In genomic region chr1:101198842-101199636, GRCh38 we compare ENCODE assay signal across 10 cellular contexts. TPM values are rescaled to one million over a fixed set of nuclear protein-coding genes. Genes with fewer than 3 reads are reported as not detected.
DNase-seq lines count a peak whose midpoint lies in the region; ATAC-seq, FAIRE-seq and TF ChIP-seq lines count a peak whose summit lies in the region.
"Had no signal": no experiment of that assay in that cellular context is flagged by ENCODE, and none has a peak within 500 bp of the region (broad histone marks: within the 10 kb centered on the region; RNA-seq: fewer than 3 reads in every experiment).

No MANE protein-coding gene starts in this region.

- H3F3A ChIP-seq in SK-N-SH (replicated peaks; ENCODE audit: insufficient read depth) = no peaks in the 10 kb centered on the region

- H3K4me3 ChIP-seq in endothelial cell of umbilical vein (replicated peaks in 1 of 3; ENCODE audit: insufficient read depth in 1 of 3, low read depth in 1 of 3, low read length in 3 of 3) (no peak overlapping the region), HepG2 (replicated peaks in 1 of 3; ENCODE audit: insufficient read depth in 1 of 3, low read depth in 2 of 3, low read length in 3 of 3) (no peak overlapping the region), SK-N-SH (ENCODE audit: low read depth in 2 of 2, low read length in 1 of 2) (no peak overlapping the region)
- H3K4me3 ChIP-seq: ovary, thoracic aorta had no signal

- H3K9ac ChIP-seq in endothelial cell of umbilical vein (replicated peaks; ENCODE audit: extremely low read depth, insufficient read depth, low read length) (no peak overlapping the region), HepG2 (ENCODE audit: insufficient read depth, low read depth, low read length) (no peak overlapping the region), SK-N-SH (no peak overlapping the region)

- no peaks in the 10 kb centered on the region for H3K9me1 ChIP-seq in endothelial cell of umbilical vein (replicated peaks; ENCODE audit: control insufficient read depth, extremely low read depth, insufficient read depth, low read length)

- WGBS in HepG2 (ENCODE audit: low lambda C conversion rate) = 53% methylated on average over 8 of the region's 8 CpGs
- WGBS in SK-N-SH (ENCODE audit: low lambda C conversion rate) = 87% methylated on average over 8 of the region's 8 CpGs

- H3K27ac ChIP-seq in endothelial cell of umbilical vein (ENCODE audit: insufficient read depth, low read depth, low read length) (no peak overlapping the region), HepG2 (ENCODE audit: extremely low read length, insufficient read depth, low read length) (no peak overlapping the region), SK-N-SH (ENCODE audit: low read depth in 2 of 2, low read length in 1 of 2) (no peak overlapping the region)
- H3K27ac ChIP-seq: ovary, thoracic aorta had no signal

- TF ChIP-seq CTCF in endothelial cell of umbilical vein (IDR thresholded peaks at IDR 0.05; ENCODE audit: extremely low read depth in 1 of 2, insufficient read depth in 1 of 2, low read depth in 1 of 2, low read length in 2 of 2) (no peak), HepG2 (CRISPR knock-in tag; IDR thresholded peaks at IDR 0.05) (no peak), SK-N-SH (IDR thresholded peaks at IDR 0.05) (no peak)

- no peaks in the 10 kb centered on the region for H3K36me3 ChIP-seq in endothelial cell of umbilical vein (ENCODE audit: control insufficient read depth in 2 of 2, extremely low read depth in 1 of 2, insufficient read depth in 2 of 2, low read length in 2 of 2)
- H3K36me3 ChIP-seq in HepG2 (replicated peaks in 1 of 2; ENCODE audit: control insufficient read depth in 1 of 2, insufficient read depth in 2 of 2, low read length in 2 of 2) = no peaks in the 10 kb centered on the region
- H3K36me3 ChIP-seq in SK-N-SH (replicated peaks in 1 of 2; ENCODE audit: control insufficient read depth in 1 of 2, insufficient read depth in 2 of 2, low read length in 1 of 2) = no peaks in the 10 kb centered on the region
- H3K36me3 ChIP-seq: ovary, thoracic aorta had no signal

- FAIRE-seq in endothelial cell of umbilical vein (lab: Jason Lieb, UNC) = peak; percentile 4
- no peak for FAIRE-seq in HepG2 (lab: Jason Lieb, UNC)

- no TSS peak for BruUV-seq in endothelial cell of umbilical vein (replicated peaks; lab: Mats Ljungman, UMichigan)
- BruUV-seq in HepG2 (replicated peaks; lab: Mats Ljungman, UMichigan) = no TSS peak

- TF ChIP-seq RAD21 in HepG2 (CRISPR knock-in tag; IDR thresholded peaks at IDR 0.05) (no peak), SK-N-SH (IDR thresholded peaks at IDR 0.05; ENCODE audit: low read length) (no peak)

- H3K79me2 ChIP-seq in endothelial cell of umbilical vein (ENCODE audit: control insufficient read depth, insufficient read depth, low read length) (no peaks in the 10 kb centered on the region), HepG2 (ENCODE audit: insufficient read depth, low read length) (no peaks in the 10 kb centered on the region), SK-N-SH (ENCODE audit: insufficient read depth) (no peaks in the 10 kb centered on the region)

- in situ Hi-C loops in HepG2 (cut with HindIII; ENCODE audit: extremely low pct_ligation_motif_present, low pct_unique_long_range_greater_than_20kb) = no loop called here

- H3K4me2 ChIP-seq in endothelial cell of umbilical vein (ENCODE audit: insufficient read depth, low read length) = no peak overlapping the region
- H3K4me2 ChIP-seq in HepG2 (ENCODE audit: low read depth, low read length) = no peak overlapping the region
- H3K4me2 ChIP-seq in SK-N-SH = no peak overlapping the region

- no peak overlapping the region for H2AFZ ChIP-seq in endothelial cell of umbilical vein (ENCODE audit: low read depth, low read length)
- H2AFZ ChIP-seq in HepG2 (ENCODE audit: low read length) = no peak overlapping the region
- no peak overlapping the region for H2AFZ ChIP-seq in SK-N-SH (ENCODE audit: low read depth)

- no peaks in the 10 kb centered on the region for H3K9me2 ChIP-seq in SK-N-SH

- dilution Hi-C loops in endothelial cell of umbilical vein (cut with MboI; ENCODE audit: extremely low pct_ligation_motif_present, low sequenced_read_pairs) = no loop called here

- no peaks in the 10 kb centered on the region for H3K9me3 ChIP-seq in endothelial cell of umbilical vein (replicated peaks; ENCODE audit: control insufficient read depth, insufficient read depth, low read length)
- no peaks in the 10 kb centered on the region for H3K9me3 ChIP-seq in HepG2 (ENCODE audit: low read length)
- H3K9me3 ChIP-seq in SK-N-SH = no peaks in the 10 kb centered on the region
- H3K9me3 ChIP-seq: ovary, thoracic aorta had no signal

- no peak for TF ChIP-seq EP300 in HepG2 (IDR thresholded peaks at IDR 0.05; ENCODE audit: low read depth in 2 of 2, low read length in 2 of 2)
- TF ChIP-seq EP300 in HepG2 (CRISPR knock-in tag; IDR thresholded peaks at IDR 0.05; ENCODE audit: borderline replicate concordance) = no peak
- no peak for TF ChIP-seq EP300 in SK-N-SH (IDR thresholded peaks at IDR 0.05; ENCODE audit: borderline replicate concordance in 1 of 2, low read depth in 1 of 2, low read length in 1 of 2)

- TF ChIP-seq POLR2A in endothelial cell of umbilical vein (IDR thresholded peaks at IDR 0.05; ENCODE audit: low read depth, low read length) = no peak
- no peak for TF ChIP-seq POLR2A in HepG2 (IDR thresholded peaks at IDR 0.05; ENCODE audit: insufficient read depth in 1 of 2, low read depth in 2 of 2, low read length in 2 of 2)

- peak; percentile 99 for ATAC-seq in GM18870 (IDR thresholded peaks at IDR 0.05; ENCODE audit: unreplicated experiment)
- ATAC-seq in GM21576 (IDR thresholded peaks at IDR 0.05; ENCODE audit: unreplicated experiment) = peak; percentile 99
- peak; percentile 91 for ATAC-seq in HG03457 (IDR thresholded peaks at IDR 0.05; ENCODE audit: unreplicated experiment)
- ATAC-seq in HepG2 = no peak

- no peaks in the 10 kb centered on the region for H3K27me3 ChIP-seq in endothelial cell of umbilical vein (ENCODE audit: control insufficient read depth in 2 of 2, insufficient read depth in 2 of 2, low read length in 2 of 2)
- H3K27me3 ChIP-seq in HepG2 (ENCODE audit: control insufficient read depth in 1 of 2, insufficient read depth in 2 of 2, low read length in 2 of 2) = peaks cover 0 to 8% of the 10 kb centered on the region in 2 experiments; a peak in 1 of 5 replicates
- H3K27me3 ChIP-seq in SK-N-SH (ENCODE audit: insufficient read depth) = no peaks in the 10 kb centered on the region
- H3K27me3 ChIP-seq: ovary had no signal

- no peak for DNase-seq in endothelial cell of umbilical vein (ENCODE audit: low read depth, low spot score)
- no peak for DNase-seq in HepG2 (ENCODE audit: low spot score)
- DNase-seq in DMS53 (lab: John Stamatoyannopoulos, UW) = no peak
- DNase-seq in SK-N-SH = no peak
- DNase-seq: NCI-H524, ovary had no signal

- CTCF ChIA-PET in endothelial cell of umbilical vein (lab: Charles Lee) (interaction anchor here (1.4 to 1.7 kb wide), 3 partner anchors 9 to 90 kb away, joined by 3 to 5 read pairs (median 4); no protein-coding TSS in a partner anchor), HepG2 (lab: Yijun Ruan, JAX; ENCODE audit: low intra/inter-chr PET ratio, low total read pairs) (no interaction called here), SK-N-SH (lab: Yijun Ruan, JAX) (interaction anchor here (1.3 to 1.6 kb wide), 2 partner anchors 22 to 90 kb away, joined by 3 read pairs; no protein-coding TSS in a partner anchor)

- no peaks in the 10 kb centered on the region for H3K4me1 ChIP-seq in endothelial cell of umbilical vein (ENCODE audit: control insufficient read depth, extremely low read depth, insufficient read depth, low read length)
- H3K4me1 ChIP-seq in HepG2 (ENCODE audit: insufficient read depth, low read length) = peaks cover 4% of the 10 kb centered on the region
- H3K4me1 ChIP-seq in SK-N-SH (ENCODE audit: control insufficient read depth in 1 of 2, insufficient read depth in 2 of 2, low read depth in 1 of 2, low read length in 1 of 2) = peaks cover 3 to 7% of the 10 kb centered on the region in 2 experiments; a peak in 2 of 4 replicates

- intact Hi-C loops in endothelial cell of umbilical vein (cut with micrococcal nuclease) = no loop called here
- intact Hi-C loops in HepG2 (cut with micrococcal nuclease; ENCODE audit: unreplicated experiment) = no loop called here

- H4K20me1 ChIP-seq in endothelial cell of umbilical vein (replicated peaks; ENCODE audit: control insufficient read depth, extremely low read depth, insufficient read depth, low read length) = no peaks in the 10 kb centered on the region
- H4K20me1 ChIP-seq in HepG2 (ENCODE audit: insufficient read depth, low read length) = no peaks in the 10 kb centered on the region
- H4K20me1 ChIP-seq in SK-N-SH (ENCODE audit: insufficient read depth) = no peaks in the 10 kb centered on the region

- POLR2A ChIA-PET in endothelial cell of umbilical vein (lab: Charles Lee) = no interaction called here
- POLR2A ChIA-PET in HepG2 (lab: Yijun Ruan, JAX) = no interaction called here
- POLR2A ChIA-PET in SK-N-SH (lab: Yijun Ruan, JAX) = no interaction called here

RNA-seq across cellular contexts. Expression of gene S1PR1, which starts 37.8 kb away (rescaled TPM):
- total RNA-seq in endothelial cell of umbilical vein = 137 and 138 TPM in 2 replicates
- polyA plus RNA-seq in endothelial cell of umbilical vein = 346 and 387 TPM in 2 replicates
- polyA plus RNA-seq in endothelial cell of umbilical vein (2011; cell fraction: cytosol; rRNA removed) = 206 and 215 TPM in 2 replicates
- 219 and 225 TPM in 2 replicates for polyA plus RNA-seq in endothelial cell of umbilical vein (2011; cell fraction: nucleus; rRNA removed)
- polyA plus RNA-seq in endothelial cell of umbilical vein (2012) = 130 and 148 TPM in 2 replicates
- 433 and 446 TPM in 2 replicates for polyA minus RNA-seq in endothelial cell of umbilical vein
- not detected for polyA minus RNA-seq in endothelial cell of umbilical vein (2011; cell fraction: cytosol; rRNA and poly(A)+ RNA removed)
- polyA minus RNA-seq in endothelial cell of umbilical vein (2011; cell fraction: nucleus; rRNA and poly(A)+ RNA removed) = 363 and 384 TPM in 2 replicates
- total RNA-seq in HepG2 (2016; rRNA removed; fragmentation: Illumina TruSeq; extraction: Trizol) = not detected in 2 replicates
- total RNA-seq in HepG2 (2016; cell fraction: cytosol; rRNA removed; fragmentation: Illumina TruSeq; extraction: Trizol; ENCODE audit: low read depth) = not detected in 2 replicates
- total RNA-seq in HepG2 (2016; cell fraction: insoluble cytoplasmic fraction; rRNA removed; fragmentation: Illumina TruSeq; extraction: Trizol) = not detected in 2 replicates
- not detected in 2 replicates for total RNA-seq in HepG2 (2016; cell fraction: membrane; rRNA removed; fragmentation: Illumina TruSeq; extraction: Trizol)
- total RNA-seq in HepG2 (2016; cell fraction: nucleus; rRNA removed; fragmentation: Illumina TruSeq; extraction: Trizol) = not detected in 2 replicates
- not detected in 2 replicates for polyA plus RNA-seq in HepG2 (2011; rRNA removed)
- polyA plus RNA-seq in HepG2 (2011; cell fraction: cytosol; rRNA removed) = not detected in 2 replicates
- not detected in 2 replicates for polyA plus RNA-seq in HepG2 (2011; cell fraction: nucleus; rRNA removed)
- not detected in 2 replicates for polyA plus RNA-seq in HepG2 (2012)
- not detected in 2 replicates for polyA plus RNA-seq in HepG2 (2016; cell fraction: cytosol; fragmentation: Illumina TruSeq; extraction: Trizol; ENCODE audit: low read depth)
- not detected in 2 replicates for polyA plus RNA-seq in HepG2 (2016; cell fraction: insoluble cytoplasmic fraction; fragmentation: Illumina TruSeq; extraction: Trizol; ENCODE audit: low read depth)
- not detected in 2 replicates for polyA plus RNA-seq in HepG2 (2016; cell fraction: membrane; fragmentation: Illumina TruSeq; extraction: Trizol; ENCODE audit: low read depth)
- not detected in 2 replicates for polyA plus RNA-seq in HepG2 (2016; cell fraction: nucleus; fragmentation: Illumina TruSeq; extraction: Trizol; ENCODE audit: insufficient read depth, low read depth)
- polyA minus RNA-seq in HepG2 (2011; rRNA and poly(A)+ RNA removed; ENCODE audit: low replicate concordance) = 0.33 TPM in 1 of 2 replicates, not detected in the other
- polyA minus RNA-seq in HepG2 (2011; cell fraction: cytosol; rRNA and poly(A)+ RNA removed) = not detected in 2 replicates
- polyA minus RNA-seq in HepG2 (2011; cell fraction: nucleus; rRNA and poly(A)+ RNA removed) = not detected in 2 replicates
- polyA plus RNA-seq in SK-N-SH (2012; rRNA removed) = 5.9 and 6.5 TPM in 2 replicates
- polyA plus RNA-seq in SK-N-SH (2012; cell fraction: cytosol; rRNA removed) = 3.9 and 5.5 TPM in 2 replicates
- polyA plus RNA-seq in SK-N-SH (2012; cell fraction: nucleus; rRNA removed) = 2.0 and 4.0 TPM in 2 replicates

Comparison
In these comparisons a context has a peak if more than half of its experiments do, and no peak if none do; other contexts are left out.
1. RNA of gene S1PR1, which starts 37.8 kb away (polyA plus RNA-seq): 130 to 387 TPM in endothelial cell of umbilical vein; 2.0 to 6.5 TPM in SK-N-SH and not detected in HepG2; every median in the first group is over 10 times any median in the second.